Comparison of ENCODE assay signal across 9 cellular contexts in genomic region chr5:14580037-14581034, GRCh38. TPM values are rescaled to one million over a fixed set of nuclear protein-coding genes. Genes with fewer than 3 reads are reported as not detected.
A peak's percentile ranks its signal among the peaks of the same experiment; 100 is the strongest.
DNase-seq lines count a peak whose midpoint lies in the region; ATAC-seq and TF ChIP-seq lines count a peak whose summit lies in the region.
"Had no signal": no experiment of that assay in that cellular context is flagged by ENCODE, and none has a peak within 500 bp of the region (broad histone marks: within the 10 kb centered on the region; RNA-seq: fewer than 3 reads in every experiment).

No MANE protein-coding gene starts in this region.

- H3K4me3 ChIP-seq in vagina = no peak overlapping the region

- H3K36me3 Mint-ChIP-seq in stimulated activated naive CD8-positive, alpha-beta T cell treated with anti-CD3 and anti-CD28 coated beads, Interleukin-15, Interleukin-2, amounts not matched to agents 100 ng/mL and 50 ng/mL, for 24 hours (ENCODE audit: low read depth) = no peaks in the 10 kb centered on the region
- H3K36me3 Mint-ChIP-seq in endothelial cell (ENCODE audit: low read depth, unreplicated experiment) = peaks cover 6% of the 10 kb centered on the region

- no peaks in the 10 kb centered on the region for H3K9me3 ChIP-seq in vagina

- H3K36me3 ChIP-seq in vagina = no peaks in the 10 kb centered on the region

- H3K4me1 ChIP-seq in vagina = peaks cover 24% of the 10 kb centered on the region

- no peak for ATAC-seq in stimulated activated naive CD8-positive, alpha-beta T cell treated with anti-CD3 and anti-CD28 coated beads, Interleukin-15, Interleukin-2, amounts not matched to agents 100 U/mL and 50 U/mL, for 24 hours
- no peak for ATAC-seq in GM19324 (IDR thresholded peaks at IDR 0.05; ENCODE audit: low FRiP score, unreplicated experiment)

- H3K27me3 ChIP-seq in vagina = no peaks in the 10 kb centered on the region

- H3K9me3 Mint-ChIP-seq in stimulated activated naive CD8-positive, alpha-beta T cell treated with anti-CD3 and anti-CD28 coated beads, Interleukin-15, Interleukin-2, amounts not matched to agents 100 ng/mL and 50 ng/mL, for 24 hours = no peaks in the 10 kb centered on the region
- H3K9me3 Mint-ChIP-seq in endothelial cell (ENCODE audit: unreplicated experiment) = no peaks in the 10 kb centered on the region

- H3K4me3 Mint-ChIP-seq in stimulated activated naive CD8-positive, alpha-beta T cell treated with anti-CD3 and anti-CD28 coated beads, Interleukin-15, Interleukin-2, amounts not matched to agents 100 ng/mL and 50 ng/mL, for 24 hours = peak overlapping the region; percentile 70
- H3K4me3 Mint-ChIP-seq in endothelial cell (ENCODE audit: unreplicated experiment) = peak overlapping the region; percentile 81

- no peak for DNase-seq in stimulated activated naive CD8-positive, alpha-beta T cell treated with anti-CD3 and anti-CD28 coated beads, Interleukin-15, Interleukin-2, amounts not matched to agents 100 U/mL and 50 U/mL, for 24 hours
- DNase-seq in NOMO-1 treated with DMSO at 0.1 percent for 48 hours (lab: John Stamatoyannopoulos, UW; ENCODE audit: unreplicated experiment) (peak; percentile 88), endothelial cell (ENCODE audit: low spot score) (no peak), vagina (ENCODE audit: extremely low spot score in 2 of 2) (no peak), G401 (ENCODE audit: low spot score) (no peak)
- DNase-seq in stimulated activated CD4-positive, alpha-beta T cell treated with anti-CD3 and anti-CD28 coated beads, Interleukin-15, amount 100 ng/mL, for 24 hours = no peak
- DNase-seq: central memory CD4-positive, alpha-beta T cell had no signal

- peaks cover 37% of the 10 kb centered on the region for H3K4me1 Mint-ChIP-seq in stimulated activated naive CD8-positive, alpha-beta T cell treated with anti-CD3 and anti-CD28 coated beads, Interleukin-15, Interleukin-2, amounts not matched to agents 100 ng/mL and 50 ng/mL, for 24 hours (ENCODE audit: low read depth)
- H3K4me1 Mint-ChIP-seq in endothelial cell (ENCODE audit: unreplicated experiment) = peaks cover 5% of the 10 kb centered on the region

- TF ChIP-seq CTCF in endothelial cell (IDR thresholded peaks at IDR 0.05; ENCODE audit: unreplicated experiment) (no peak), vagina (IDR thresholded peaks at IDR 0.05) (no peak)

- no peak overlapping the region for H3K27ac Mint-ChIP-seq in stimulated activated naive CD8-positive, alpha-beta T cell treated with anti-CD3 and anti-CD28 coated beads, Interleukin-15, Interleukin-2, amounts not matched to agents 100 ng/mL and 50 ng/mL, for 24 hours
- H3K27ac Mint-ChIP-seq in endothelial cell (ENCODE audit: unreplicated experiment) = no peak overlapping the region

- peak overlapping the region; percentile 6 for H3K27ac ChIP-seq in vagina

- TF ChIP-seq POLR2A in vagina (IDR thresholded peaks at IDR 0.05) = no peak

- intact Hi-C loops in vagina (cut with DNase I) = no loop called here

- in situ Hi-C loops in G401 (cut with HindIII; ENCODE audit: low sequenced_read_pairs) = no loop called here

- peaks cover 20% of the 10 kb centered on the region for H3K27me3 Mint-ChIP-seq in stimulated activated naive CD8-positive, alpha-beta T cell treated with anti-CD3 and anti-CD28 coated beads, Interleukin-15, Interleukin-2, amounts not matched to agents 100 ng/mL and 50 ng/mL, for 24 hours
- H3K27me3 Mint-ChIP-seq in endothelial cell (ENCODE audit: unreplicated experiment) = peaks cover 4% of the 10 kb centered on the region

RNA-seq across cellular contexts. Expression of gene OTULINL, which starts 1.3 kb away (rescaled TPM):
- total RNA-seq in endothelial cell (ENCODE audit: unreplicated experiment) (5.8 TPM), vagina (8.8 TPM)
- 0.25 and 1.7 TPM in 2 replicates for total RNA-seq in G401 (2014; rRNA removed; shearing (Covaris generic))
